Comparison of ENCODE assay signal across 8 cellular contexts in the genomic region with DNA sequence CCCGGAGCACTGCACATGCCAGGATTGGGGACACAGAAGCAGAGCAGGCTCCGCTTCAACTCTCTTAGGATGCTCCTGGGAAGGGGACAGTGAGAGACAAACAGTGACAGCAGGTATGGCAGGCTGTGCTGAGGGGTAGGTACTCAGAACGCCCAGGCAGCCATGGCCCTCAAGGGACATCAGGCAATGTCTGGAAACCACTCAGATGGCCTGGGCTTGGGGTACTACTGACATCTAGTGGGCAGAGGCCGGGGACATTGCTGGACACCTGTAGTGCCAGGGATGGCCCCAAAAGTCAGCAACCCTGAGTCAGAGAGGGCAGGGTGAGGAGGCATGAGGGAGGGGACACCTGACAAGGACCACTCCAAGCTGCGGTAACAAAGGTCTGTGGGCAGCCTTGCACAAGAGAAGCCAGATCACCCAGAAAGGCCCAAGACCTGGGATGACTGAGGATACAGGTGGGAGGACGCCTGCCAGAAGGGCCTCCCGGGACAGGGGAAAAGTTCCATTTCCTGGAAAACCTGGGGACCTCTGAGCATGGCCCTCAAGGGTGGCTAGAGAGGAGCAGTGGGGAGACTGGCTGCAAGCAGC. TPM values are rescaled to one million over a fixed set of nuclear protein-coding genes. Genes with fewer than 3 reads are reported as not detected.
A peak's percentile ranks its signal among the peaks of the same experiment; 100 is the strongest.
DNase-seq lines count a peak whose midpoint lies in the region; ATAC-seq and TF ChIP-seq lines count a peak whose summit lies in the region.

No MANE protein-coding gene starts in this region.

- TF ChIP-seq CTCF in colonic mucosa (IDR thresholded peaks at IDR 0.05) (peak; percentile 12), GM13977 (IDR thresholded peaks at IDR 0.05; ENCODE audit: extremely low read depth, insufficient read depth, missing control alignments) (no peak)

- in situ Hi-C loops in G401 (cut with HindIII; ENCODE audit: low sequenced_read_pairs) (no loop called here), GM13977 (cut with MboI; ENCODE audit: low pct_unique_long_range_greater_than_20kb, low sequenced_read_pairs, unreplicated experiment) (no loop called here)

- intact Hi-C loops in colonic mucosa (cut with DNase I): loop anchor here (2.0 to 10.0 kb wide), 2 partner anchors 74 to 214 kb away; no protein-coding TSS in a partner anchor

- DNase-seq in G401 (ENCODE audit: low spot score) (peak; percentile 82), NCI-H2171 (lab: John Stamatoyannopoulos, UW) (peak; percentile 67), colonic mucosa (peak; percentile 54), mucosa of gallbladder (ENCODE audit: low spot score) (peak; percentile 56), GM13977 (ENCODE audit: low spot score) (no peak)

- H3K4me1 ChIP-seq in colonic mucosa: peaks cover 7% of the 10 kb centered on the region

- no peaks in the 10 kb centered on the region for H3K9me3 ChIP-seq in colonic mucosa

- no peak overlapping the region for H3K9ac ChIP-seq in colonic mucosa (ENCODE audit: low read depth in 2 of 2, low read length in 2 of 2)

- no peaks in the 10 kb centered on the region for H3K27me3 ChIP-seq in colonic mucosa

- H3K4me3 ChIP-seq in colonic mucosa: no peak overlapping the region

- H3K36me3 ChIP-seq in colonic mucosa: no peaks in the 10 kb centered on the region

- H3K27ac ChIP-seq in colonic mucosa: no peak overlapping the region

- ATAC-seq in GM19463 (IDR thresholded peaks at IDR 0.05; ENCODE audit: unreplicated experiment): no peak
- ATAC-seq in HG03520 (IDR thresholded peaks at IDR 0.05; ENCODE audit: unreplicated experiment): no peak
- no peak for ATAC-seq in GM19395 (IDR thresholded peaks at IDR 0.05; ENCODE audit: unreplicated experiment)

RNA-seq across cellular contexts. Expression of a gene that starts 21.2 kb away (rescaled TPM):
- total RNA-seq in G401 (2014; rRNA removed; shearing (Covaris generic)): 43.1 and 71.6 TPM in 2 replicates
- total RNA-seq in colonic mucosa: 10 to 100 TPM; 16.9 to 23.8 TPM
- 18.5 TPM for total RNA-seq in mucosa of gallbladder
